1 cellular context compared by ENCODE assay signal in genomic region chr5:88758584-88758983, GRCh38.
TF ChIP-seq lines count a peak whose summit lies in the region.

No MANE protein-coding gene starts in this region.

TF ChIP-seq in GM23338, 12 proteins besides CTCF, POLR2A, EP300 and RAD21 (continued from another document):
- TF ChIP-seq JUNB (IDR thresholded peaks at IDR 0.05; ENCODE audit: unreplicated experiment) (no peak), ZNF114 (CRISPR knock-in tag; IDR thresholded peaks at IDR 0.05) (no peak), ZNF331 (CRISPR knock-in tag; IDR thresholded peaks at IDR 0.05; ENCODE audit: low read depth) (no peak)
TF ChIP-seq in GM23338: peak in this region for 0.
